Comparison of ENCODE assay signal across 16 cellular contexts in the genomic region with DNA sequence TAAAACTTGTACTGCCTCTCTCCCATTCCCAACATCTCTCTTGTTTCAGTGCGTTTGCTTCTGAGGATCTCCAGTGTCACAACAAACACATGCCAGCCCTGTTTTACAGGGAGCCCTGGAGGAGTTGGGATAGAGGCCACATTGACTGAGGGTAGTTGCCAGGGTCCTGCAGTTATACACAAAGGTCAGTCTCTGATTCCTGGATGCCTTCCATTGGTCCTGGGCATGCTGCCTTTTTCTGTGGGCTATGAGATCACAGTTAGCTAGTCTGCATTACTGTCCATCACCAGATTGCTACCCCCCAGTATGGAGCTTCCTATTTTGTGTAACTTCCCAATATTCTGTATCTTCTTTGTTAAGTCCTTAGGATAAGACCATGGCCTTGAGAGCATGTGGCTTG. TPM values are rescaled to one million over a fixed set of nuclear protein-coding genes. Genes with fewer than 3 reads are reported as not detected.
DNase-seq lines count a peak whose midpoint lies in the region; ATAC-seq, FAIRE-seq and TF ChIP-seq lines count a peak whose summit lies in the region.
"Had no signal": no experiment of that assay in that cellular context is flagged by ENCODE, and none has a peak within 500 bp of the region (broad histone marks: within the 10 kb centered on the region; RNA-seq: fewer than 3 reads in every experiment).

No MANE protein-coding gene starts in this region.

- H3K9me3 ChIP-seq in liver (ENCODE audit: control insufficient read depth in 4 of 4, low read length in 3 of 4) (no peaks in the 10 kb centered on the region), HepG2 (ENCODE audit: low read length) (no peaks in the 10 kb centered on the region)
- H3K9me3 ChIP-seq: Caco-2 had no signal

- 26% methylated on average over 1 of the region's 1 CpG for WGBS in liver
- WGBS in HepG2 (ENCODE audit: low lambda C conversion rate) = 100% methylated on average over 1 of the region's 1 CpG

- H3K36me3 Mint-ChIP-seq in activated CD4-positive, alpha-beta memory T cell treated with anti-CD3 and anti-CD28 coated beads, Interleukin-2, amount 10 ng/mL, durations not matched to agents 7 days and 5 days (ENCODE audit: low read depth) = peaks cover 27% of the 10 kb centered on the region

- no peak for TF ChIP-seq POLR2A in HepG2 (IDR thresholded peaks at IDR 0.05; ENCODE audit: insufficient read depth in 1 of 2, low read depth in 2 of 2, low read length in 2 of 2)

- no peak for TF ChIP-seq EP300 in HepG2 (IDR thresholded peaks at IDR 0.05; ENCODE audit: low read depth in 2 of 2, low read length in 2 of 2)
- no peak for TF ChIP-seq EP300 in HepG2 (CRISPR knock-in tag; IDR thresholded peaks at IDR 0.05; ENCODE audit: borderline replicate concordance)

- H2AFZ ChIP-seq in HepG2 (ENCODE audit: low read length) = no peak overlapping the region

- peaks cover 0 to 4% (median under 1%) of the 10 kb centered on the region in 4 donors for H3K36me3 ChIP-seq in liver (ENCODE audit: control insufficient read depth in 4 of 4, insufficient read depth in 3 of 4, low read depth in 1 of 4, low read length in 3 of 4)
- H3K36me3 ChIP-seq in HepG2 (replicated peaks in 1 of 2; ENCODE audit: control insufficient read depth in 1 of 2, insufficient read depth in 2 of 2, low read length in 2 of 2) = peaks cover 16% of the 10 kb centered on the region in 2 experiments

- DNase-seq in HepG2 (ENCODE audit: low spot score) (no peak), globus pallidus (ENCODE audit: low spot score) (peak; percentile 82), nucleus accumbens (lab: John Stamatoyannopoulos, UW) (peak in 39 of 56 donors; percentile 17 to 77 (median 43)), superior temporal gyrus (ENCODE audit: extremely low spot score) (peak; percentile 55)
- DNase-seq in activated CD4-positive, alpha-beta memory T cell treated with anti-CD3 and anti-CD28 coated beads, Interleukin-2, amount 10 ng/mL, durations not matched to agents 7 days and 5 days = no peak
- DNase-seq: Caco-2, HCEC 1CT, KBM-7, NCI-H1092, NCI-H187, PC-3 had no signal

- no peaks in the 10 kb centered on the region for H3K79me2 ChIP-seq in HepG2 (ENCODE audit: insufficient read depth, low read length)

- no peak for FAIRE-seq in HepG2 (lab: Jason Lieb, UNC)
- FAIRE-seq: A204.1 had no signal

- no peak overlapping the region for H3K4me3 Mint-ChIP-seq in activated CD4-positive, alpha-beta memory T cell treated with anti-CD3 and anti-CD28 coated beads, Interleukin-2, amount 10 ng/mL, durations not matched to agents 7 days and 5 days
- H3K4me3 Mint-ChIP-seq: CD14-positive monocyte had no signal

- H3K4me2 ChIP-seq in HepG2 (ENCODE audit: low read depth, low read length) = no peak overlapping the region

- ATAC-seq in HepG2 = no peak
- no peak for ATAC-seq in GM18868 (IDR thresholded peaks at IDR 0.05; ENCODE audit: unreplicated experiment)
- no peak for ATAC-seq in GM21825 (IDR thresholded peaks at IDR 0.05; ENCODE audit: unreplicated experiment)
- ATAC-seq: PC-3 had no signal

- CTCF ChIA-PET in HepG2 (lab: Yijun Ruan, JAX; ENCODE audit: low intra/inter-chr PET ratio, low total read pairs) = no interaction called here
- CTCF ChIA-PET in activated CD4-positive, alpha-beta memory T cell treated with anti-CD3 and anti-CD28 coated beads, Interleukin-2, amount 10 ng/mL, durations not matched to agents 7 days and 5 days (lab: Charles Lee) = interaction anchor here (0.9 kb wide), 1 partner anchor 41 kb away, joined by 4 read pairs; no protein-coding TSS in a partner anchor

- intact Hi-C loops in HepG2 (cut with micrococcal nuclease; ENCODE audit: unreplicated experiment) = loop anchor here (10.0 kb wide), 1 partner anchor 166 kb away; no protein-coding TSS in a partner anchor

- no peak for TF ChIP-seq CTCF in liver (IDR thresholded peaks at IDR 0.05; ENCODE audit: low read depth, low read length, missing input control)
- no peak for TF ChIP-seq CTCF in HepG2 (CRISPR knock-in tag; IDR thresholded peaks at IDR 0.05)

- POLR2A ChIA-PET in HepG2 (lab: Yijun Ruan, JAX) = interaction anchor here (1.2 to 7.6 kb wide), 2 partner anchors 8 to 38 kb away, joined by 3 to 162 read pairs; a partner anchor contains a TSS
- POLR2A ChIA-PET in activated CD4-positive, alpha-beta memory T cell treated with anti-CD3 and anti-CD28 coated beads, Interleukin-2, amount 10 ng/mL, durations not matched to agents 7 days and 5 days (lab: Charles Lee) = no interaction called here

- H4K20me1 ChIP-seq in HepG2 (ENCODE audit: insufficient read depth, low read length) = no peaks in the 10 kb centered on the region

- BruUV-seq in HepG2 (replicated peaks; lab: Mats Ljungman, UMichigan) = no TSS peak

- H3K4me1 Mint-ChIP-seq in activated CD4-positive, alpha-beta memory T cell treated with anti-CD3 and anti-CD28 coated beads, Interleukin-2, amount 10 ng/mL, durations not matched to agents 7 days and 5 days = peaks cover 6% of the 10 kb centered on the region

- H3K4me3 ChIP-seq in liver (ENCODE audit: low read depth in 1 of 3, low read length in 3 of 3) = no peak overlapping the region
- no peak overlapping the region for H3K4me3 ChIP-seq in HepG2 (replicated peaks in 1 of 3; ENCODE audit: insufficient read depth in 1 of 3, low read depth in 2 of 3, low read length in 3 of 3)

- no peak overlapping the region for H3K9ac ChIP-seq in liver (ENCODE audit: low read depth in 1 of 2, low read length in 2 of 2)
- H3K9ac ChIP-seq in HepG2 (ENCODE audit: insufficient read depth, low read depth, low read length) = no peak overlapping the region

- H3K9me3 Mint-ChIP-seq in activated CD4-positive, alpha-beta memory T cell treated with anti-CD3 and anti-CD28 coated beads, Interleukin-2, amount 10 ng/mL, durations not matched to agents 7 days and 5 days = no peaks in the 10 kb centered on the region
- H3K9me3 Mint-ChIP-seq: CD14-positive monocyte had no signal

- no peaks in the 10 kb centered on the region for H3K27me3 Mint-ChIP-seq in activated CD4-positive, alpha-beta memory T cell treated with anti-CD3 and anti-CD28 coated beads, Interleukin-2, amount 10 ng/mL, durations not matched to agents 7 days and 5 days

- no peak overlapping the region for H3K27ac Mint-ChIP-seq in activated CD4-positive, alpha-beta memory T cell treated with anti-CD3 and anti-CD28 coated beads, Interleukin-2, amount 10 ng/mL, durations not matched to agents 7 days and 5 days

- H3K27ac ChIP-seq in liver (ENCODE audit: low read depth in 1 of 2, low read length in 2 of 2) (peak overlapping the region in 1 of 2 donors; percentile 36), HepG2 (ENCODE audit: extremely low read length, insufficient read depth, low read length) (no peak overlapping the region)

- H3K4me1 ChIP-seq in liver (ENCODE audit: control insufficient read depth in 4 of 4, insufficient read depth in 4 of 4, low read length in 3 of 4) (peaks cover 3 to 50% (median 24%) of the 10 kb centered on the region in 4 donors), HepG2 (ENCODE audit: insufficient read depth, low read length) (peaks cover 34% of the 10 kb centered on the region)
- H3K4me1 ChIP-seq: Caco-2 had no signal

- peak; percentile 12 to 44 for TF ChIP-seq RAD21 in liver (IDR thresholded peaks at IDR 0.05)
- TF ChIP-seq RAD21 in HepG2 (CRISPR knock-in tag; IDR thresholded peaks at IDR 0.05) = no peak

- H3K27me3 ChIP-seq in liver (ENCODE audit: control insufficient read depth in 4 of 4, insufficient read depth in 4 of 4, low read length in 3 of 4) = no peaks in the 10 kb centered on the region
- no peaks in the 10 kb centered on the region for H3K27me3 ChIP-seq in HepG2 (ENCODE audit: control insufficient read depth in 1 of 2, insufficient read depth in 2 of 2, low read length in 2 of 2)

- in situ Hi-C loops in HepG2 (cut with HindIII; ENCODE audit: extremely low pct_ligation_motif_present, low pct_unique_long_range_greater_than_20kb) = no loop called here

RNA-seq across cellular contexts. Expression of a gene that starts 9.3 kb away (rescaled TPM):
- total RNA-seq in liver (10 to 100 TPM in 1 of 2 donors, 1 to 10 TPM in 1; 9.2 to 10.6 TPM), HepG2 (2016; rRNA removed; fragmentation: Illumina TruSeq; extraction: Trizol) (19.9 and 28.0 TPM in 2 replicates)
- polyA plus RNA-seq in liver (10 to 100 TPM; 20.7 to 23.5 TPM), HepG2 (2011; rRNA removed) (19.9 and 24.6 TPM in 2 replicates)
- total RNA-seq in HepG2 (2016; cell fraction: cytosol; rRNA removed; fragmentation: Illumina TruSeq; extraction: Trizol; ENCODE audit: low read depth) = 10.3 and 10.9 TPM in 2 replicates
- total RNA-seq in HepG2 (2016; cell fraction: insoluble cytoplasmic fraction; rRNA removed; fragmentation: Illumina TruSeq; extraction: Trizol) = 19.3 and 30.3 TPM in 2 replicates
- total RNA-seq in HepG2 (2016; cell fraction: membrane; rRNA removed; fragmentation: Illumina TruSeq; extraction: Trizol) = 15.4 and 16.7 TPM in 2 replicates
- total RNA-seq in HepG2 (2016; cell fraction: nucleus; rRNA removed; fragmentation: Illumina TruSeq; extraction: Trizol) = 7.0 and 9.3 TPM in 2 replicates
- 24.3 and 27.3 TPM in 2 replicates for polyA plus RNA-seq in HepG2 (2011; cell fraction: cytosol; rRNA removed)
- polyA plus RNA-seq in HepG2 (2011; cell fraction: nucleus; rRNA removed) = 6.9 and 7.0 TPM in 2 replicates
- polyA plus RNA-seq in HepG2 (2012) = 11.3 and 13.8 TPM in 2 replicates
- 7.8 and 8.4 TPM in 2 replicates for polyA plus RNA-seq in HepG2 (2016; cell fraction: cytosol; fragmentation: Illumina TruSeq; extraction: Trizol; ENCODE audit: low read depth)
- 22.0 and 27.3 TPM in 2 replicates for polyA plus RNA-seq in HepG2 (2016; cell fraction: insoluble cytoplasmic fraction; fragmentation: Illumina TruSeq; extraction: Trizol; ENCODE audit: low read depth)
- 11.0 and 15.4 TPM in 2 replicates for polyA plus RNA-seq in HepG2 (2016; cell fraction: membrane; fragmentation: Illumina TruSeq; extraction: Trizol; ENCODE audit: low read depth)
- 13.5 and 15.5 TPM in 2 replicates for polyA plus RNA-seq in HepG2 (2016; cell fraction: nucleus; fragmentation: Illumina TruSeq; extraction: Trizol; ENCODE audit: insufficient read depth, low read depth)
- polyA minus RNA-seq in HepG2 (2011; rRNA and poly(A)+ RNA removed; ENCODE audit: low replicate concordance) = 12.3 and 17.3 TPM in 2 replicates
- polyA minus RNA-seq in HepG2 (2011; cell fraction: cytosol; rRNA and poly(A)+ RNA removed) = 3.1 and 4.8 TPM in 2 replicates
- polyA minus RNA-seq in HepG2 (2011; cell fraction: nucleus; rRNA and poly(A)+ RNA removed) = 3.5 and 5.1 TPM in 2 replicates
- 10 to 100 TPM; 33.3 to 35.0 TPM for total RNA-seq in activated CD4-positive, alpha-beta memory T cell treated with anti-CD3 and anti-CD28 coated beads, Interleukin-2, amount 10 ng/mL, durations not matched to agents 7 days and 5 days

RNA-seq across cellular contexts. Expression of a gene that starts 9.6 kb away (rescaled TPM):
- total RNA-seq in liver (1 to 10 TPM in 1 of 2 donors, under 1 TPM in 1; 0.17 to 4.1 TPM), HepG2 (2016; rRNA removed; fragmentation: Illumina TruSeq; extraction: Trizol) (2.8 and 3.0 TPM in 2 replicates)
- polyA plus RNA-seq in liver (under 1 TPM; 0.13 to 0.24 TPM), HepG2 (2011; rRNA removed) (1.1 TPM in 2 replicates)
- 0.61 and 0.79 TPM in 2 replicates for total RNA-seq in HepG2 (2016; cell fraction: cytosol; rRNA removed; fragmentation: Illumina TruSeq; extraction: Trizol; ENCODE audit: low read depth)
- total RNA-seq in HepG2 (2016; cell fraction: insoluble cytoplasmic fraction; rRNA removed; fragmentation: Illumina TruSeq; extraction: Trizol) = 2.9 and 3.1 TPM in 2 replicates
- total RNA-seq in HepG2 (2016; cell fraction: membrane; rRNA removed; fragmentation: Illumina TruSeq; extraction: Trizol) = 0.96 and 1.1 TPM in 2 replicates
- total RNA-seq in HepG2 (2016; cell fraction: nucleus; rRNA removed; fragmentation: Illumina TruSeq; extraction: Trizol) = 4.0 and 4.2 TPM in 2 replicates
- 0.53 and 0.70 TPM in 2 replicates for polyA plus RNA-seq in HepG2 (2011; cell fraction: cytosol; rRNA removed)
- 1.7 and 1.9 TPM in 2 replicates for polyA plus RNA-seq in HepG2 (2011; cell fraction: nucleus; rRNA removed)
- polyA plus RNA-seq in HepG2 (2012) = 0.40 and 0.67 TPM in 2 replicates
- polyA plus RNA-seq in HepG2 (2016; cell fraction: cytosol; fragmentation: Illumina TruSeq; extraction: Trizol; ENCODE audit: low read depth) = 0.29 and 0.34 TPM in 2 replicates
- polyA plus RNA-seq in HepG2 (2016; cell fraction: insoluble cytoplasmic fraction; fragmentation: Illumina TruSeq; extraction: Trizol; ENCODE audit: low read depth) = 1.7 and 2.2 TPM in 2 replicates
- 0.55 and 0.58 TPM in 2 replicates for polyA plus RNA-seq in HepG2 (2016; cell fraction: membrane; fragmentation: Illumina TruSeq; extraction: Trizol; ENCODE audit: low read depth)
- polyA plus RNA-seq in HepG2 (2016; cell fraction: nucleus; fragmentation: Illumina TruSeq; extraction: Trizol; ENCODE audit: insufficient read depth, low read depth) = 3.6 and 4.2 TPM in 2 replicates
- polyA minus RNA-seq in HepG2 (2011; rRNA and poly(A)+ RNA removed; ENCODE audit: low replicate concordance) = 2.8 and 24.8 TPM in 2 replicates
- polyA minus RNA-seq in HepG2 (2011; cell fraction: cytosol; rRNA and poly(A)+ RNA removed) = 0.89 and 1.1 TPM in 2 replicates
- polyA minus RNA-seq in HepG2 (2011; cell fraction: nucleus; rRNA and poly(A)+ RNA removed) = 2.9 and 4.0 TPM in 2 replicates
- 1 to 10 TPM; 8.4 to 8.6 TPM for total RNA-seq in activated CD4-positive, alpha-beta memory T cell treated with anti-CD3 and anti-CD28 coated beads, Interleukin-2, amount 10 ng/mL, durations not matched to agents 7 days and 5 days

RNA-seq across cellular contexts. Expression of a gene that starts 38.0 kb away (rescaled TPM):
- total RNA-seq in liver (10 to 100 TPM; 19.0 to 26.6 TPM), HepG2 (2016; rRNA removed; fragmentation: Illumina TruSeq; extraction: Trizol) (14.3 and 22.4 TPM in 2 replicates)
- polyA plus RNA-seq in liver (10 to 100 TPM; 11.4 to 19.5 TPM), HepG2 (2011; rRNA removed) (11.1 and 11.9 TPM in 2 replicates)
- 1.7 and 2.0 TPM in 2 replicates for total RNA-seq in HepG2 (2016; cell fraction: cytosol; rRNA removed; fragmentation: Illumina TruSeq; extraction: Trizol; ENCODE audit: low read depth)
- 12.6 and 22.5 TPM in 2 replicates for total RNA-seq in HepG2 (2016; cell fraction: insoluble cytoplasmic fraction; rRNA removed; fragmentation: Illumina TruSeq; extraction: Trizol)
- total RNA-seq in HepG2 (2016; cell fraction: membrane; rRNA removed; fragmentation: Illumina TruSeq; extraction: Trizol) = 9.5 and 9.9 TPM in 2 replicates
- total RNA-seq in HepG2 (2016; cell fraction: nucleus; rRNA removed; fragmentation: Illumina TruSeq; extraction: Trizol) = 28.9 and 34.2 TPM in 2 replicates
- polyA plus RNA-seq in HepG2 (2011; cell fraction: cytosol; rRNA removed) = 12.3 and 12.9 TPM in 2 replicates
- polyA plus RNA-seq in HepG2 (2011; cell fraction: nucleus; rRNA removed) = 10.1 and 11.3 TPM in 2 replicates
- polyA plus RNA-seq in HepG2 (2012) = 29.5 and 34.5 TPM in 2 replicates
- polyA plus RNA-seq in HepG2 (2016; cell fraction: cytosol; fragmentation: Illumina TruSeq; extraction: Trizol; ENCODE audit: low read depth) = 1.9 and 2.0 TPM in 2 replicates
- 14.7 and 17.6 TPM in 2 replicates for polyA plus RNA-seq in HepG2 (2016; cell fraction: insoluble cytoplasmic fraction; fragmentation: Illumina TruSeq; extraction: Trizol; ENCODE audit: low read depth)
- polyA plus RNA-seq in HepG2 (2016; cell fraction: membrane; fragmentation: Illumina TruSeq; extraction: Trizol; ENCODE audit: low read depth) = 4.6 and 5.0 TPM in 2 replicates
- 47.4 and 50.2 TPM in 2 replicates for polyA plus RNA-seq in HepG2 (2016; cell fraction: nucleus; fragmentation: Illumina TruSeq; extraction: Trizol; ENCODE audit: insufficient read depth, low read depth)
- polyA minus RNA-seq in HepG2 (2011; rRNA and poly(A)+ RNA removed; ENCODE audit: low replicate concordance) = 4.7 and 30.4 TPM in 2 replicates
- 24.9 and 26.6 TPM in 2 replicates for polyA minus RNA-seq in HepG2 (2011; cell fraction: cytosol; rRNA and poly(A)+ RNA removed)
- polyA minus RNA-seq in HepG2 (2011; cell fraction: nucleus; rRNA and poly(A)+ RNA removed) = 5.0 and 6.7 TPM in 2 replicates
- 1 to 10 TPM; 2.7 to 4.7 TPM for total RNA-seq in activated CD4-positive, alpha-beta memory T cell treated with anti-CD3 and anti-CD28 coated beads, Interleukin-2, amount 10 ng/mL, durations not matched to agents 7 days and 5 days

Comparison
In these comparisons a context has a peak if more than half of its experiments do, and no peak if none do; other contexts are left out.
1. DNase-seq: peak in globus pallidus (single experiment), nucleus accumbens (39 of 56) and superior temporal gyrus (single experiment); none in HepG2 (single experiment) and activated CD4-positive, alpha-beta memory T cell treated with anti-CD3 and anti-CD28 coated beads, Interleukin-2, amount 10 ng/mL, durations not matched to agents 7 days and 5 days (single experiment).